In genomic region chr12:89179983-89180382, GRCh38 we compare ENCODE assay signal across 8 cellular contexts.
DNase-seq lines count a peak whose midpoint lies in the region; ATAC-seq and TF ChIP-seq lines count a peak whose summit lies in the region.

No MANE protein-coding gene starts in this region.

- H3K4me3 ChIP-seq in cardiac fibroblast (replicated peaks in 1 of 2; ENCODE audit: low read depth in 2 of 2, low read length in 2 of 2) (no peak overlapping the region), OCI-LY7 (ENCODE audit: low read depth, low read length, poor library complexity, severe bottlenecking) (no peak overlapping the region)

- H3K27me3 Mint-ChIP-seq in activated naive CD4-positive, alpha-beta T cell treated with anti-CD3 and anti-CD28 coated beads for 36 hours (ENCODE audit: low read depth): peaks cover 3% of the 10 kb centered on the region

- H3K4me1 Mint-ChIP-seq in activated naive CD4-positive, alpha-beta T cell treated with anti-CD3 and anti-CD28 coated beads for 36 hours (ENCODE audit: low read depth): peaks cover 22% of the 10 kb centered on the region

- ATAC-seq in HG02678 (IDR thresholded peaks at IDR 0.05; ENCODE audit: unreplicated experiment): no peak

- no peaks in the 10 kb centered on the region for H3K36me3 ChIP-seq in OCI-LY7 (ENCODE audit: insufficient read depth, low read length)

- intact Hi-C loops in OCI-LY7 (cut with micrococcal nuclease; ENCODE audit: unreplicated experiment): no loop called here
- intact Hi-C loops in activated naive CD4-positive, alpha-beta T cell treated with anti-CD3 and anti-CD28 coated beads for 36 hours (cut with micrococcal nuclease): no loop called here

- no peak overlapping the region for H2AFZ ChIP-seq in OCI-LY7 (ENCODE audit: low read length)

- POLR2A ChIA-PET in OCI-LY7 (lab: Charles Lee): interaction anchor here (0.9 to 1.9 kb wide), 3 partner anchors 28 to 100 kb away, joined by 4 read pairs; no protein-coding TSS in a partner anchor

- H3K27ac Mint-ChIP-seq in activated naive CD4-positive, alpha-beta T cell treated with anti-CD3 and anti-CD28 coated beads for 36 hours: no peak overlapping the region

- H3K4me2 ChIP-seq in OCI-LY7 (ENCODE audit: low read length): no peak overlapping the region

- H4K20me1 ChIP-seq in OCI-LY7 (ENCODE audit: insufficient read depth, low read length): no peaks in the 10 kb centered on the region

- no peaks in the 10 kb centered on the region for H3K9me2 ChIP-seq in OCI-LY7 (ENCODE audit: insufficient read depth, low read length)

- no peak for TF ChIP-seq CTCF in cardiac fibroblast (IDR thresholded peaks at IDR 0.05; ENCODE audit: low read depth, low read length)
- no peak for TF ChIP-seq CTCF in OCI-LY7 (conservative IDR thresholded peaks at IDR 0.05; ENCODE audit: low read length)

- peak; percentile 68 for DNase-seq in EL
- DNase-seq in NCI-H2029 treated with DMSO at 0.1 percent for 48 hours (lab: John Stamatoyannopoulos, UW): peak; percentile 70
- peak; percentile 95 to 97 for DNase-seq in cardiac fibroblast (ENCODE audit: low read depth in 2 of 2)
- peak; percentile 67 for DNase-seq in non-pigmented ciliary epithelial cell (ENCODE audit: low read depth)
- no peak for DNase-seq in OCI-LY7 (ENCODE audit: low spot score)
- no peak for DNase-seq in activated naive CD4-positive, alpha-beta T cell treated with anti-CD3 and anti-CD28 coated beads for 36 hours
- DNase-seq in activated CD4-positive, alpha-beta T cell treated with anti-CD3 and anti-CD28 coated beads for 48 hours: no peak

- no TSS peak for BruUV-seq in OCI-LY7 (replicated peaks; lab: Mats Ljungman, UMichigan)

- H3K79me2 ChIP-seq in OCI-LY7 (ENCODE audit: insufficient read depth, low read depth, low read length): no peaks in the 10 kb centered on the region

- H3K4me3 Mint-ChIP-seq in activated naive CD4-positive, alpha-beta T cell treated with anti-CD3 and anti-CD28 coated beads for 36 hours: no peak overlapping the region

- H3K27ac ChIP-seq in OCI-LY7 (ENCODE audit: low read depth, low read length, poor library complexity, severe bottlenecking): no peak overlapping the region

- H3K36me3 Mint-ChIP-seq in activated naive CD4-positive, alpha-beta T cell treated with anti-CD3 and anti-CD28 coated beads for 36 hours (ENCODE audit: low read depth): no peaks in the 10 kb centered on the region

- CTCF ChIA-PET in OCI-LY7 (lab: Charles Lee; ENCODE audit: unreplicated experiment): interaction anchor here (0.6 kb wide), 1 partner anchor 129 kb away, joined by 3 read pairs; no protein-coding TSS in a partner anchor
- CTCF ChIA-PET in activated naive CD4-positive, alpha-beta T cell treated with anti-CD3 and anti-CD28 coated beads for 36 hours (lab: Charles Lee): interaction anchor here (0.9 to 1.1 kb wide), 2 partner anchors 10 to 172 kb away, joined by 3 to 5 read pairs; partner anchors contain the start of gene DUSP6

- no peaks in the 10 kb centered on the region for H3K9me3 ChIP-seq in OCI-LY7 (ENCODE audit: low read length)

- H3K9me3 Mint-ChIP-seq in activated naive CD4-positive, alpha-beta T cell treated with anti-CD3 and anti-CD28 coated beads for 36 hours: no peaks in the 10 kb centered on the region

- H3K4me1 ChIP-seq in OCI-LY7 (ENCODE audit: insufficient read depth, low read length, poor library complexity, severe bottlenecking): no peaks in the 10 kb centered on the region

Comparison
In these comparisons a context has a peak if more than half of its experiments do, and no peak if none do; other contexts are left out.
1. DNase-seq: peak in EL (single experiment), NCI-H2029 treated with DMSO at 0.1 percent for 48 hours (single experiment), cardiac fibroblast (2 of 2) and non-pigmented ciliary epithelial cell (single experiment); none in OCI-LY7 (single experiment), activated naive CD4-positive, alpha-beta T cell treated with anti-CD3 and anti-CD28 coated beads for 36 hours (single experiment) and activated CD4-positive, alpha-beta T cell treated with anti-CD3 and anti-CD28 coated beads for 48 hours (single experiment).